ENCODE assay signal across 22 cellular contexts in the genomic region with DNA sequence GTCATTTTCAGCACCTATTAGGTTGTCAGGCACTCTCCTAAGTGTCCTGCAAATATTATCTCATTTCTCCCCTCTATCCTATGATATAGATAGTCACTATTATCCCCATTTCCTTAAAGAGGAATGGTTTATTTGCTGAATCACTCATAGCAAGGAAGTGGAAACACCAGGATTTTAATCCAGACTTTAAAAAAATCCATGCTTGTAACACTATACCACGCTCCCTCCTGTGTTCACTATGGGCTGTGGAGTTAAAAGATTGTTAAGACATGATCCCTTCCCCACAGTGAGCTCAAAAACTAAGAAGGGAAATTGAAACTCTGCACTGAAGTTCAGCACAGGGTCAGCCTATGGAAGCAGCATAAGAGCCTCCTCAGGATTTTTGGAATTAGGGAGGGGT.
"Had no signal": no experiment of that assay in that cellular context is flagged by ENCODE, and none has a peak within 500 bp of the region (broad histone marks: within the 10 kb centered on the region; RNA-seq: fewer than 3 reads in every experiment).

No MANE protein-coding gene starts in this region.

- H3K9me3 Mint-ChIP-seq: activated naive CD4-positive, alpha-beta T cell treated with anti-CD3 and anti-CD28 coated beads for 36 hours; activated naive CD8-positive, alpha-beta T cell treated with anti-CD3 and anti-CD28 coated beads, Interleukin-2, amount 50 U/mL, for 24 hours; activated T-helper 2 cell treated with anti-CD3 and anti-CD28 coated beads, Interferon-gamma antibody, Interleukin-2, Interleukin-4, amounts not matched to agents 10 μg/mL and 5 μg/mL and 100 μg/mL, durations not matched to agents 14 hours and 24 hours and 36 hours; endodermal cell; natural killer cell had no signal

- DNase-seq: activated CD4-positive, alpha-beta T cell treated with anti-CD3 and anti-CD28 coated beads, Interleukin-2, amount 50 U/mL, for 4 hours; activated CD4-positive, CD25-positive, alpha-beta regulatory T cell treated with anti-CD3 and anti-CD28 coated beads, Interleukin-2, amount 50 U/mL, for 72 hours; activated naive CD4-positive, alpha-beta T cell treated with anti-CD3 and anti-CD28 coated beads for 36 hours; activated naive CD8-positive, alpha-beta T cell treated with anti-CD3 and anti-CD28 coated beads, Interleukin-2, amount 50 U/mL, for 24 hours; dorsolateral prefrontal cortex; endodermal cell; erythroblast; left lung; natural killer cell; right cardiac atrium; stomach; T-helper 1 cell; T1000; testis; upper lobe of right lung had no signal

- H3K4me3 ChIP-seq: ascending aorta, cardiac muscle cell, dorsolateral prefrontal cortex, hepatocyte, left lung, prostate gland, smooth muscle cell, stomach, testis, upper lobe of right lung had no signal

- FAIRE-seq: keratinocyte had no signal

- H3K36me3 Mint-ChIP-seq: natural killer cell had no signal

- ATAC-seq: activated naive CD8-positive, alpha-beta T cell treated with anti-CD3 and anti-CD28 coated beads, Interleukin-2, amount 50 U/mL, for 24 hours; left lung; natural killer cell; right cardiac atrium; upper lobe of right lung had no signal

- H3K27ac Mint-ChIP-seq: activated naive CD4-positive, alpha-beta T cell treated with anti-CD3 and anti-CD28 coated beads for 36 hours; activated naive CD8-positive, alpha-beta T cell treated with anti-CD3 and anti-CD28 coated beads, Interleukin-2, amount 50 U/mL, for 24 hours; activated T-helper 2 cell treated with anti-CD3 and anti-CD28 coated beads, Interferon-gamma antibody, Interleukin-2, Interleukin-4, amounts not matched to agents 10 μg/mL and 5 μg/mL and 100 μg/mL, durations not matched to agents 14 hours and 24 hours and 36 hours; endodermal cell had no signal

- H3K4me3 Mint-ChIP-seq: activated naive CD4-positive, alpha-beta T cell treated with anti-CD3 and anti-CD28 coated beads for 36 hours; activated naive CD8-positive, alpha-beta T cell treated with anti-CD3 and anti-CD28 coated beads, Interleukin-2, amount 50 U/mL, for 24 hours; endodermal cell; natural killer cell had no signal

- H3K27me3 Mint-ChIP-seq: activated naive CD8-positive, alpha-beta T cell treated with anti-CD3 and anti-CD28 coated beads, Interleukin-2, amount 50 U/mL, for 24 hours had no signal
